In genomic region chr4:73244941-73245601, GRCh38 we compare ENCODE assay signal across 1 cellular context.
TF ChIP-seq lines count a peak whose summit lies in the region.

No MANE protein-coding gene starts in this region.

TF ChIP-seq in GM23338, 12 proteins besides CTCF, POLR2A, EP300 and RAD21 (continued from another document):
- TF ChIP-seq ZNF462 (CRISPR knock-in tag; IDR thresholded peaks at IDR 0.05) (no peak), REST (IDR thresholded peaks at IDR 0.05; ENCODE audit: unreplicated experiment) (no peak), EZH2 (IDR thresholded peaks at IDR 0.05; ENCODE audit: low read depth, unreplicated experiment) (no peak), EZH2phosphoT487 (IDR thresholded peaks at IDR 0.05; ENCODE audit: unreplicated experiment) (no peak), JUNB (IDR thresholded peaks at IDR 0.05; ENCODE audit: unreplicated experiment) (no peak)
